1 cellular context compared by ENCODE assay signal in the genomic region with DNA sequence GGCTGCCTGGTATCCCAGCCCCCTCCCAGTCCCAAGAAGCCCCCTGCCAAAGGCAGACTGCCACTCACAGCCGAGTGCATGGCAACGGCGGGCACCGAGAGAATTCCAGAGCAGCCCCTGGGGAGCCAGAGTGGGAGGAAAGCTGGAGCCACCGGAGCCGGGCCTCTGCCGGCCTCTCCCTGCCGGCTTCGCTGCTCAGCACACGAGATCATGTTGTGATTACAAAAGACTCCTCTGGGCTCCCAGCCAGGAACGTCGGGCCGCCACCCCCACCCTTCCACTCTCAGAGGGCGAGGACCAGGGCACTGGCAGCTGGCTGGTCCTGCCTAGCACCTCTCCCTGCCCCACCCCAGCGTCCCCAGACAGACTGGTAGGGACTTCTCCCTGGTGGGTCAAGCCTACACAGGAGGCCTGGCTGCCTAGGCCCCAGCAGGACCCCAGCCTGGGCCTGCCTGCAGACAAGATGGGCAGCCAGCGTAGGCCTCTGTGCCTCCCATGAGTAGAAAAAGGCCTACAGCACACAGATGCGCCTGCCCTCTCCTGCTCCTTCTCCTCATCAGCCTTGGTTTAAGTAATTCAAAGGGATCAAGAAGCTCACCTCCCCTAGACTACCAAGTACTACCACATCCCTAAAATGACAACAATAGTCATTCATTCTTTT.
TF ChIP-seq lines count a peak whose summit lies in the region.

CCDC9B (minus strand) TSS at position 200 of the 661 bp plus-strand sequence; CDS start at position 80, 120 bp downstream.

TF ChIP-seq in HepG2, 621 proteins besides CTCF, POLR2A, EP300 and RAD21 (continued from another document and continues in another):
- TF ChIP-seq HOMEZ (CRISPR knock-in tag; IDR thresholded peaks at IDR 0.05; ENCODE audit: low read depth) (0 out of 2 replicates have a peak, but pooled peaks have one; percentile 25), ZNF598 (CRISPR knock-in tag; IDR thresholded peaks at IDR 0.05; ENCODE audit: borderline replicate concordance) (0 out of 2 replicates have a peak, but pooled peaks have one; percentile 5), DNMT3B (CRISPR knock-in tag; conservative IDR thresholded peaks at IDR 0.05) (0 out of 2 replicates have a peak, but pooled peaks have one; percentile 30), ZNF343 (CRISPR knock-in tag; IDR thresholded peaks at IDR 0.05) (no peak; the same call in 1 of the 2 replicates), BRCA1 (CRISPR knock-in tag; IDR thresholded peaks at IDR 0.05) (no peak), ZSCAN5A (CRISPR knock-in tag; IDR thresholded peaks at IDR 0.05; ENCODE audit: borderline replicate concordance) (no peak), UBTF (CRISPR knock-in tag; IDR thresholded peaks at IDR 0.05) (peak; percentile 75), ARID4A (CRISPR knock-in tag; IDR thresholded peaks at IDR 0.05; ENCODE audit: borderline replicate concordance) (peak; percentile 69), ZNF101 (CRISPR knock-in tag; IDR thresholded peaks at IDR 0.05; ENCODE audit: borderline replicate concordance, low read depth) (no peak), SNAPC4 (CRISPR knock-in tag; IDR thresholded peaks at IDR 0.05) (peak; percentile 66; the same call in 1 of the 2 replicates), DMAP1 (CRISPR knock-in tag; IDR thresholded peaks at IDR 0.05) (peak; percentile 58; the same call in 1 of the 2 replicates), KLF16 (CRISPR knock-in tag; IDR thresholded peaks at IDR 0.05) (peak in 1 of 2 experiments; percentile 52; a peak in 1 of 4 replicates), ZNF3 (CRISPR knock-in tag; IDR thresholded peaks at IDR 0.05) (no peak), ZFP90 (CRISPR knock-in tag; IDR thresholded peaks at IDR 0.05; ENCODE audit: borderline replicate concordance) (peak; percentile 39; the same call in 1 of the 2 replicates), ZNF556 (CRISPR knock-in tag; IDR thresholded peaks at IDR 0.05; ENCODE audit: borderline replicate concordance) (no peak), TFAP4 (IDR thresholded peaks at IDR 0.05; ENCODE audit: borderline replicate concordance, low read depth) (peak; percentile 30; the same call in 1 of the 2 replicates), BRD4 (CRISPR knock-in tag; IDR thresholded peaks at IDR 0.05) (0 out of 2 replicates have a peak, but pooled peaks have one; percentile 45), AGO1 (IDR thresholded peaks at IDR 0.05; ENCODE audit: low read depth, low read length, poor library complexity, severe bottlenecking) (no peak), PHF8 (CRISPR knock-in tag; IDR thresholded peaks at IDR 0.05) (peak; percentile 60; the same call in 1 of the 2 replicates), GATAD2A (CRISPR knock-in tag; IDR thresholded peaks at IDR 0.05) (peak; percentile 62), RORA (CRISPR knock-in tag; IDR thresholded peaks at IDR 0.05) (no peak), SALL1 (CRISPR knock-in tag; IDR thresholded peaks at IDR 0.05) (peak; percentile 44; the same call in 1 of the 2 replicates), MAZ (IDR thresholded peaks at IDR 0.05; ENCODE audit: borderline replicate concordance, low read depth, low read length) (peak; percentile 54; the same call in 1 of the 2 replicates), MAZ (CRISPR knock-in tag; IDR thresholded peaks at IDR 0.05; ENCODE audit: low read depth) (no peak), HOXA5 (CRISPR knock-in tag; IDR thresholded peaks at IDR 0.05) (0 out of 2 replicates have a peak, but pooled peaks have one; percentile 44)
- TF ChIP-seq, protein P1, sequence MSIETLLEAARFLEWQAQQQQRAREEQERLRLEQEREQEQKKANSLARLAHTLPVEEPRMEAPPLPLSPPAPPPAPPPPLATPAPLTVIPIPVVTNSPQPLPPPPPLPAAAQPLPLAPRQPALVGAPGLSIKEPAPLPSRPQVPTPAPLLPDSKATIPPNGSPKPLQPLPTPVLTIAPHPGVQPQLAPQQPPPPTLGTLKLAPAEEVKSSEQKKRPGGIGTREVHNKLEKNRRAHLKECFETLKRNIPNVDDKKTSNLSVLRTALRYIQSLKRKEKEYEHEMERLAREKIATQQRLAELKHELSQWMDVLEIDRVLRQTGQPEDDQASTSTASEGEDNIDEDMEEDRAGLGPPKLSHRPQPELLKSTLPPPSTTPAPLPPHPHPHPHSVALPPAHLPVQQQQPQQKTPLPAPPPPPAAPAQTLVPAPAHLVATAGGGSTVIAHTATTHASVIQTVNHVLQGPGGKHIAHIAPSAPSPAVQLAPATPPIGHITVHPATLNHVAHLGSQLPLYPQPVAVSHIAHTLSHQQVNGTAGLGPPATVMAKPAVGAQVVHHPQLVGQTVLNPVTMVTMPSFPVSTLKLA (IDR thresholded peaks at IDR 0.05) = 0 out of 2 replicates have a peak, but pooled peaks have one; percentile 3
- TF ChIP-seq, protein P2, sequence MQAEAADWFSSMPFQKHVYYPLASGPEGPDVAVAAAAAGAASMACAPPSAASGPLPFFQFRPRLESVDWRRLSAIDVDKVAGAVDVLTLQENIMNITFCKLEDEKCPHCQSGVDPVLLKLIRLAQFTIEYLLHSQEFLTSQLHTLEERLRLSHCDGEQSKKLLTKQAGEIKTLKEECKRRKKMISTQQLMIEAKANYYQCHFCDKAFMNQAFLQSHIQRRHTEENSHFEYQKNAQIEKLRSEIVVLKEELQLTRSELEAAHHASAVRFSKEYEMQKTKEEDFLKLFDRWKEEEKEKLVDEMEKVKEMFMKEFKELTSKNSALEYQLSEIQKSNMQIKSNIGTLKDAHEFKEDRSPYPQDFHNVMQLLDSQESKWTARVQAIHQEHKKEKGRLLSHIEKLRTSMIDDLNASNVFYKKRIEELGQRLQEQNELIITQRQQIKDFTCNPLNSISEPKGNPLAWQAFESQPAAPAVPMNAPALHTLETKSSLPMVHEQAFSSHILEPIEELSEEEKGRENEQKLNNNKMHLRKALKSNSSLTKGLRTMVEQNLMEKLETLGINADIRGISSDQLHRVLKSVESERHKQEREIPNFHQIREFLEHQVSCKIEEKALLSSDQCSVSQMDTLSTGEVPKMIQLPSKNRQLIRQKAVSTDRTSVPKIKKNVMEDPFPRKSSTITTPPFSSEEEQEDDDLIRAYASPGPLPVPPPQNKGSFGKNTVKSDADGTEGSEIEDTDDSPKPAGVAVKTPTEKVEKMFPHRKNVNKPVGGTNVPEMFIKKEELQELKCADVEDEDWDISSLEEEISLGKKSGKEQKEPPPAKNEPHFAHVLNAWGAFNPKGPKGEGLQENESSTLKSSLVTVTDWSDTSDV (CRISPR knock-in tag; IDR thresholded peaks at IDR 0.05) = 0 out of 2 replicates have a peak, but pooled peaks have one; percentile 49
